In genomic region chr16:27367463-27368357, GRCh38 we compare ENCODE assay signal across 8 cellular contexts. TPM values are rescaled to one million over a fixed set of nuclear protein-coding genes. Genes with fewer than 3 reads are reported as not detected.
DNase-seq lines count a peak whose midpoint lies in the region; ATAC-seq lines count a peak whose summit lies in the region.

No MANE protein-coding gene starts in this region.

- H3K36me3 Mint-ChIP-seq in activated CD4-positive, alpha-beta memory T cell treated with anti-CD3 and anti-CD28 coated beads, Interleukin-2, amount 10 ng/mL, durations not matched to agents 7 days and 5 days (ENCODE audit: low read depth): peaks cover 44% of the 10 kb centered on the region
- peaks cover 2% of the 10 kb centered on the region for H3K36me3 Mint-ChIP-seq in memory B cell

- CTCF ChIA-PET in activated CD4-positive, alpha-beta memory T cell treated with anti-CD3 and anti-CD28 coated beads, Interleukin-2, amount 10 ng/mL, durations not matched to agents 7 days and 5 days (lab: Charles Lee): interaction anchor here (0.6 to 3.9 kb wide), 35 partner anchors 10 to 258 kb away, joined by 3 to 60 read pairs (median 7); partner anchors contain the start of genes IL21R and KDM8

- ATAC-seq in GM18861 (IDR thresholded peaks at IDR 0.05; ENCODE audit: unreplicated experiment): peak; percentile 70
- peak; percentile 51 for ATAC-seq in HG03064 (IDR thresholded peaks at IDR 0.05; ENCODE audit: low read depth, unreplicated experiment)
- ATAC-seq in memory B cell (ENCODE audit: low read depth): peak; percentile 81

- POLR2A ChIA-PET in activated CD4-positive, alpha-beta memory T cell treated with anti-CD3 and anti-CD28 coated beads, Interleukin-2, amount 10 ng/mL, durations not matched to agents 7 days and 5 days (lab: Charles Lee): interaction anchor here (0.7 to 5.1 kb wide), 32 partner anchors 10 to 215 kb away, joined by 3 to 82 read pairs (median 7); partner anchors contain the start of genes GTF3C1, IL21R, KATNIP and KDM8

- H3K27me3 Mint-ChIP-seq in activated CD4-positive, alpha-beta memory T cell treated with anti-CD3 and anti-CD28 coated beads, Interleukin-2, amount 10 ng/mL, durations not matched to agents 7 days and 5 days: no peaks in the 10 kb centered on the region
- H3K27me3 Mint-ChIP-seq in memory B cell: no peaks in the 10 kb centered on the region

- H3K27ac Mint-ChIP-seq in activated CD4-positive, alpha-beta memory T cell treated with anti-CD3 and anti-CD28 coated beads, Interleukin-2, amount 10 ng/mL, durations not matched to agents 7 days and 5 days: peak overlapping the region; percentile 96
- peak overlapping the region; percentile 97 for H3K27ac Mint-ChIP-seq in memory B cell

- peaks cover 55% of the 10 kb centered on the region for H3K4me1 Mint-ChIP-seq in activated CD4-positive, alpha-beta memory T cell treated with anti-CD3 and anti-CD28 coated beads, Interleukin-2, amount 10 ng/mL, durations not matched to agents 7 days and 5 days
- peaks cover 9% of the 10 kb centered on the region for H3K4me1 Mint-ChIP-seq in memory B cell

- peak overlapping the region; percentile 52 for H3K4me3 Mint-ChIP-seq in activated CD4-positive, alpha-beta memory T cell treated with anti-CD3 and anti-CD28 coated beads, Interleukin-2, amount 10 ng/mL, durations not matched to agents 7 days and 5 days
- peak overlapping the region; percentile 32 for H3K4me3 Mint-ChIP-seq in memory B cell

- DNase-seq in AG08395 (ENCODE audit: low spot score) (peak; percentile 91), NCI-H69 (lab: John Stamatoyannopoulos, UW) (peak; percentile 66), memory B cell (ENCODE audit: low spot score in 2 of 2) (peak; percentile 69 to 77)
- peak; percentile 87 for DNase-seq in activated CD4-positive, alpha-beta memory T cell treated with anti-CD3 and anti-CD28 coated beads, Interleukin-2, amount 10 ng/mL, durations not matched to agents 7 days and 5 days
- peak; percentile 87 for DNase-seq in effector CD4-positive, alpha-beta T cell
- DNase-seq in stimulated activated CD8-positive, alpha-beta memory T cell treated with anti-CD3 and anti-CD28 coated beads, Interleukin-12 subunit alpha, Interleukin-12 subunit beta, amount 100 ng/mL, for 4 hours (ENCODE audit: low read depth): peak; percentile 79

- peaks cover 11% of the 10 kb centered on the region for H3K9me3 Mint-ChIP-seq in activated CD4-positive, alpha-beta memory T cell treated with anti-CD3 and anti-CD28 coated beads, Interleukin-2, amount 10 ng/mL, durations not matched to agents 7 days and 5 days
- H3K9me3 Mint-ChIP-seq in memory B cell: peaks cover 2% of the 10 kb centered on the region

RNA-seq across cellular contexts. Expression of gene IL21R, which starts 34.3 kb away (rescaled TPM):
- total RNA-seq in activated CD4-positive, alpha-beta memory T cell treated with anti-CD3 and anti-CD28 coated beads, Interleukin-2, amount 10 ng/mL, durations not matched to agents 7 days and 5 days: 10 to 100 TPM; 29.2 to 29.5 TPM

RNA-seq across cellular contexts. Expression of gene IL4R, which starts 53.9 kb away (rescaled TPM):
- total RNA-seq in activated CD4-positive, alpha-beta memory T cell treated with anti-CD3 and anti-CD28 coated beads, Interleukin-2, amount 10 ng/mL, durations not matched to agents 7 days and 5 days: 100 to 1,000 TPM; 257 to 268 TPM

Comparison
In these comparisons a context has a peak if more than half of its experiments do, and no peak if none do; other contexts are left out.
1. Peak in every context shown above with its lines: DNase-seq and ATAC-seq.